Comparison of ENCODE assay signal across 9 cellular contexts in the genomic region with DNA sequence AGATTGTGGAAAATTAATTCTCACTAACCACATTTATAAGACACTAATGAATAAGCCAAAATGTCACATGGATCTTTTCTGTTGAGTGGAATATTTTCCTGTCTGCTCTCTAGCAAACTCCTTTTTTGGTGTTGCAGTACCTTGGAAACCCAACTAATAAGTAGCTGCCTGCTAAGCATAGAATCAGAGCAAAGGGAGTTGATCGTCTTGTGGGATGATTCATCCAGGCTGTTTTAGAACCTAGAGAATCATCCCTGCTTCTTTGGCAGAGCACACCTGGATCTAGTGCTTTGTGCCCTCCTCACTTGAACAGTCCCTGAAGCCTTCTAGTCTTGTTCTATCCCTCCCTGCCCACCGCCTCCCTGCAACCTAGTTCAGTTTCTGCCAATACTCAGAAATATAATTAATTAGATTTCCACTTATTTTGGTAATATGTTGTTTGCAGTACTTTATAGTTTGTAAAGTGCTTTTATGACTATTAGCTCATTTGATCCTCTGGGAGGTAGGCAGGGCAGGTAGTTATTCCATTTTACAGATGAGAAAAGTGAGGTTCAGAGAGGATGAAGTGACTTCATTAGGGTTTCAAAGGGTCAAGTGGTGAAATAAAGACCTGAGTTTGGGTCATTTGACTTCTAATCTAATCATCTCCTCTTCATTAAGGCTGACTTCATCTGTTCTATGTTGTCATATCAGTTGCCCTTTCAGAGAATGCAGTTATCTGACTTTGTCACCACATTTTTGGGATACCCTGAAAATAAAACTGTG. TPM values are rescaled to one million over a fixed set of nuclear protein-coding genes. Genes with fewer than 3 reads are reported as not detected.
DNase-seq lines count a peak whose midpoint lies in the region; ATAC-seq and TF ChIP-seq lines count a peak whose summit lies in the region.
"Had no signal": no experiment of that assay in that cellular context is flagged by ENCODE, and none has a peak within 500 bp of the region (broad histone marks: within the 10 kb centered on the region; RNA-seq: fewer than 3 reads in every experiment).

No MANE protein-coding gene starts in this region.

- H3K9me3 ChIP-seq in right cardiac atrium (ENCODE audit: control insufficient read depth, low read length) (no peaks in the 10 kb centered on the region), BE2C (no peaks in the 10 kb centered on the region)
- H3K9me3 ChIP-seq: Peyer's patch had no signal

- H3K4me1 ChIP-seq in right cardiac atrium (ENCODE audit: control insufficient read depth, insufficient read depth, low read length) (no peaks in the 10 kb centered on the region), BE2C (peaks cover 4% of the 10 kb centered on the region; the same call in 1 of the 2 replicates)

- peak overlapping the region; percentile 25 for H3K4me3 Mint-ChIP-seq in memory B cell

- WGBS in right cardiac atrium = 57% methylated on average over 2 of the region's 2 CpGs

- H3K27ac ChIP-seq in right cardiac atrium (ENCODE audit: low read length) = no peak overlapping the region

- H3K27me3 ChIP-seq in right cardiac atrium (ENCODE audit: control insufficient read depth, insufficient read depth) = no peaks in the 10 kb centered on the region
- H3K27me3 ChIP-seq in BE2C = no peaks in the 10 kb centered on the region
- H3K27me3 ChIP-seq: Peyer's patch had no signal

- intact Hi-C loops in right cardiac atrium (cut with DNase I) = no loop called here
- intact Hi-C loops in Right ventricle myocardium inferior (cut with DNase I) = no loop called here

- H3K4me1 Mint-ChIP-seq in memory B cell = peaks cover 21% of the 10 kb centered on the region

- H3K4me3 ChIP-seq in right cardiac atrium (ENCODE audit: low read length) = peak overlapping the region; percentile 97
- no peak overlapping the region for H3K4me3 ChIP-seq in astrocyte of the spinal cord (ENCODE audit: low read depth, low read length)
- H3K4me3 ChIP-seq in BE2C (ENCODE audit: low read depth, low read length) = no peak overlapping the region

- no peak for ATAC-seq in right cardiac atrium
- ATAC-seq in Right ventricle myocardium inferior = no peak
- no peak for ATAC-seq in memory B cell (ENCODE audit: low read depth)
- ATAC-seq in GM21825 (IDR thresholded peaks at IDR 0.05; ENCODE audit: unreplicated experiment) = no peak

- H3K9me3 Mint-ChIP-seq in memory B cell = no peaks in the 10 kb centered on the region

- H3K27ac Mint-ChIP-seq in memory B cell = no peak overlapping the region

- TF ChIP-seq CTCF in astrocyte of the spinal cord (IDR thresholded peaks at IDR 0.05; ENCODE audit: low read depth, low read length) (no peak), BE2C (IDR thresholded peaks at IDR 0.05; ENCODE audit: low read depth, low read length) (no peak)

- no peaks in the 10 kb centered on the region for H3K36me3 ChIP-seq in BE2C
- H3K36me3 ChIP-seq: Peyer's patch had no signal

- in situ Hi-C loops in astrocyte of the spinal cord (cut with HindIII; ENCODE audit: low sequenced_read_pairs) = no loop called here

- peaks cover 2% of the 10 kb centered on the region for H3K36me3 Mint-ChIP-seq in memory B cell

- no peaks in the 10 kb centered on the region for H3K27me3 Mint-ChIP-seq in memory B cell

- no peak for DNase-seq in right cardiac atrium
- no peak for DNase-seq in Right ventricle myocardium inferior (ENCODE audit: missing footprints)
- peak; percentile 28 for DNase-seq in astrocyte of the spinal cord (ENCODE audit: low read depth, low spot score)
- no peak for DNase-seq in memory B cell (ENCODE audit: low spot score in 2 of 2)
- no peak for DNase-seq in BE2C
- DNase-seq in stimulated activated CD8-positive, alpha-beta memory T cell treated with anti-CD3 and anti-CD28 coated beads, Interleukin-4, amount 100 ng/mL, for 48 hours = no peak
- DNase-seq in SHP77 treated with DMSO at 0.1 percent for 48 hours (lab: John Stamatoyannopoulos, UW) = no peak

RNA-seq across cellular contexts. Expression of gene AGO4, which starts 2.5 kb away (rescaled TPM):
- total RNA-seq in right cardiac atrium = 10 to 100 TPM; 17.5 to 22.9 (median 20.0) TPM
- polyA plus RNA-seq in right cardiac atrium = 8.5 TPM
- total RNA-seq in Right ventricle myocardium inferior = 16.5 TPM
- 1.0 TPM for polyA plus RNA-seq in BE2C (2012; ENCODE audit: insufficient read depth, insufficient read length, low read depth)

RNA-seq across cellular contexts. Expression of gene CLSPN, which starts 40.5 kb away (rescaled TPM):
- total RNA-seq in right cardiac atrium = 1 to 10 TPM in 1 of 4 donors, under 1 TPM in 3; 0.22 to 1.8 (median 0.44) TPM
- 0.16 TPM for polyA plus RNA-seq in right cardiac atrium
- 0.95 TPM for total RNA-seq in Right ventricle myocardium inferior
- 0.57 TPM for polyA plus RNA-seq in BE2C (2012; ENCODE audit: insufficient read depth, insufficient read length, low read depth)
